In genomic region chr2:44358498-44358897, GRCh38 we compare ENCODE assay signal across 8 cellular contexts. TPM values are rescaled to one million over a fixed set of nuclear protein-coding genes. Genes with fewer than 3 reads are reported as not detected.
DNase-seq lines count a peak whose midpoint lies in the region; ATAC-seq and TF ChIP-seq lines count a peak whose summit lies in the region.

No MANE protein-coding gene starts in this region.

- H3K36me3 Mint-ChIP-seq in stimulated activated effector memory CD8-positive, alpha-beta T cell treated with anti-CD3 and anti-CD28 coated beads, Interleukin-12 subunit alpha, Interleukin-12 subunit beta, amount 100 ng/mL, for 72 hours = peaks cover 33% of the 10 kb centered on the region

- no peak for TF ChIP-seq CTCF in RWPE1 (conservative IDR thresholded peaks at IDR 0.05; ENCODE audit: low read depth)
- no peak for TF ChIP-seq CTCF in omental fat pad (IDR thresholded peaks at IDR 0.05)

- H3K9me3 Mint-ChIP-seq in stimulated activated effector memory CD8-positive, alpha-beta T cell treated with anti-CD3 and anti-CD28 coated beads, Interleukin-12 subunit alpha, Interleukin-12 subunit beta, amount 100 ng/mL, for 72 hours = no peaks in the 10 kb centered on the region

- POLR2A ChIA-PET in RWPE1 (lab: Yijun Ruan, JAX; ENCODE audit: low non-redundant PET) = no interaction called here

- peak; percentile 38 for ATAC-seq in HG03159 (IDR thresholded peaks at IDR 0.05; ENCODE audit: unreplicated experiment)
- no peak for ATAC-seq in stimulated activated effector memory CD8-positive, alpha-beta T cell treated with anti-CD3 and anti-CD28 coated beads, Interleukin-12 subunit alpha, Interleukin-12 subunit beta, amount 100 ng/mL, for 72 hours
- no peak for ATAC-seq in GM18502 (IDR thresholded peaks at IDR 0.05; ENCODE audit: poor library complexity, unreplicated experiment)
- no peak for ATAC-seq in omental fat pad (ENCODE audit: low FRiP score)

- H3K27ac ChIP-seq in RWPE1 = no peak overlapping the region

- CTCF ChIA-PET in RWPE1 (lab: Yijun Ruan, JAX) = interaction anchor here (0.6 to 0.8 kb wide), 5 partner anchors 9 to 481 kb away, joined by 3 to 5 read pairs (median 3); no protein-coding TSS in a partner anchor

- H3K27ac Mint-ChIP-seq in stimulated activated effector memory CD8-positive, alpha-beta T cell treated with anti-CD3 and anti-CD28 coated beads, Interleukin-12 subunit alpha, Interleukin-12 subunit beta, amount 100 ng/mL, for 72 hours = no peak overlapping the region

- H3K4me1 Mint-ChIP-seq in stimulated activated effector memory CD8-positive, alpha-beta T cell treated with anti-CD3 and anti-CD28 coated beads, Interleukin-12 subunit alpha, Interleukin-12 subunit beta, amount 100 ng/mL, for 72 hours = peaks cover 29% of the 10 kb centered on the region

- H3K4me3 Mint-ChIP-seq in stimulated activated effector memory CD8-positive, alpha-beta T cell treated with anti-CD3 and anti-CD28 coated beads, Interleukin-12 subunit alpha, Interleukin-12 subunit beta, amount 100 ng/mL, for 72 hours = peak overlapping the region; percentile 3

- DNase-seq in GDM1 (lab: John Stamatoyannopoulos, UW) = peak; percentile 15
- peak; percentile 7 for DNase-seq in RWPE1 (ENCODE audit: low spot score)
- DNase-seq in effector CD8-positive, alpha-beta T cell (lab: John Stamatoyannopoulos, UW) = peak; percentile 10
- peak; percentile 9 to 57 for DNase-seq in stimulated activated effector memory CD8-positive, alpha-beta T cell treated with anti-CD3 and anti-CD28 coated beads, Interleukin-12 subunit alpha, Interleukin-12 subunit beta, amount 100 ng/mL, for 72 hours (ENCODE audit: low spot score in 2 of 2)
- no peak for DNase-seq in cerebellar nuclear complex (lab: John Stamatoyannopoulos, UW)
- DNase-seq in omental fat pad (ENCODE audit: low spot score) = no peak

RNA-seq across cellular contexts. Expression of gene PREPL, which starts 2.8 kb away (rescaled TPM):
- total RNA-seq in omental fat pad = 10 to 100 TPM; 18.7 to 40.6 (median 31.3) TPM

RNA-seq across cellular contexts. Expression of gene CAMKMT, which starts 3.2 kb away (rescaled TPM):
- total RNA-seq in omental fat pad = 10 to 100 TPM in 2 of 4 donors, 1 to 10 TPM in 2; 7.6 to 16.2 (median 9.4) TPM

Comparison
In these comparisons a context has a peak if more than half of its experiments do, and no peak if none do; other contexts are left out.
1. DNase-seq: peak in GDM1 (single experiment), RWPE1 (single experiment), effector CD8-positive, alpha-beta T cell (single experiment) and stimulated activated effector memory CD8-positive, alpha-beta T cell treated with anti-CD3 and anti-CD28 coated beads, Interleukin-12 subunit alpha, Interleukin-12 subunit beta, amount 100 ng/mL, for 72 hours (2 of 2); none in cerebellar nuclear complex (0 of 2) and omental fat pad (single experiment).